ENCODE assay signal across 11 cellular contexts in the genomic region with DNA sequence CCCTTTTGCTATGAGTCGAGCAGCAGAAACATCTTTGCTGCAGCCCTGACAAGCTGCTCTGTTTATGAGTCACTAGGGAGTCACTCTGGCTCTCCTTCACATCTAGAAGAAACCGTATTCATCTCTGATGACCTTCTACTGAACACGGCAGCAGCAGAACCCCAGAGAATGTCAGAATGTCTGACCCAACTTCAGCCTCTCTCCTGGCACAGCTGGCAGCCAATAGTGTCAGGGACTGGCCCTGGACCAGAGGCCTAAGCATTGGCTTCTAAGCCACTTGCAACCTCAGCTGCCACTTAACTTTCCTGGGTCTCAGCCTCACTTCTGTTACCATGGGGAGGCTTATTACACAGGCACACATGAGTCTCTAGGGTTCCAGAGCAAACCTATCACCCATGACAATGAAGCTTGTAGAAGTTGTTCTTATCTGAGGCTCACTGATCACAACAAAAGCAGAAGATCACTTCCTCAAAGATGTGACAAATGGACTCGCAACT.
A peak's percentile ranks its signal among the peaks of the same experiment; 100 is the strongest.
DNase-seq lines count a peak whose midpoint lies in the region; ATAC-seq and TF ChIP-seq lines count a peak whose summit lies in the region.
"Had no signal": no experiment of that assay in that cellular context is flagged by ENCODE, and none has a peak within 500 bp of the region (broad histone marks: within the 10 kb centered on the region; RNA-seq: fewer than 3 reads in every experiment).

No MANE protein-coding gene starts in this region.

- H3K36me3 ChIP-seq in adipocyte (ENCODE audit: control insufficient read depth, insufficient read depth, low read length, severe bottlenecking), result no peaks in the 10 kb centered on the region
- H3K36me3 ChIP-seq in H7 (replicated peaks; ENCODE audit: control insufficient read depth, insufficient read depth, low read length), result no peaks in the 10 kb centered on the region
- H3K36me3 ChIP-seq: suprapubic skin had no signal

- H3K4me3 Mint-ChIP-seq in memory B cell (no peak overlapping the region), nephron progenitor cell (no peak overlapping the region)
- H3K4me3 Mint-ChIP-seq: endodermal cell had no signal

- DNase-seq in GM04503 (ENCODE audit: low read depth), result peak; percentile 53
- DNase-seq in adipocyte (ENCODE audit: low read depth), result peak; percentile 60
- peak; percentile 47 to 49 for DNase-seq in memory B cell (ENCODE audit: low spot score in 2 of 2)
- DNase-seq in H7, result no peak
- no peak for DNase-seq in nephron progenitor cell
- no peak for DNase-seq in G401 (ENCODE audit: low spot score)
- no peak for DNase-seq in NCI-H345 (lab: John Stamatoyannopoulos, UW)
- DNase-seq: endodermal cell had no signal

- H3K27me3 Mint-ChIP-seq in memory B cell, result peaks cover 4% of the 10 kb centered on the region
- H3K27me3 Mint-ChIP-seq in nephron progenitor cell (ENCODE audit: low read depth, poor library complexity), result peaks cover 15% of the 10 kb centered on the region

- in situ Hi-C loops in G401 (cut with HindIII; ENCODE audit: low sequenced_read_pairs), result no loop called here

- H3K9me3 Mint-ChIP-seq in memory B cell, result peaks cover 4% of the 10 kb centered on the region
- H3K9me3 Mint-ChIP-seq in nephron progenitor cell, result no peaks in the 10 kb centered on the region
- H3K9me3 Mint-ChIP-seq: endodermal cell had no signal

- TF ChIP-seq CTCF in nephron progenitor cell (IDR thresholded peaks at IDR 0.05), result no peak

- H3K4me1 ChIP-seq in adipocyte (ENCODE audit: control insufficient read depth, insufficient read depth, low read length), result peaks cover 12% of the 10 kb centered on the region

- H3K27ac Mint-ChIP-seq in memory B cell (peak overlapping the region; percentile 38), nephron progenitor cell (no peak overlapping the region)

- peaks cover 3% of the 10 kb centered on the region for H3K27me3 ChIP-seq in adipocyte (replicated peaks; ENCODE audit: control insufficient read depth, insufficient read depth, low read length)
- no peaks in the 10 kb centered on the region; the same call in 1 of the 2 replicates for H3K27me3 ChIP-seq in H7 (ENCODE audit: control insufficient read depth, insufficient read depth, low read length)
- H3K27me3 ChIP-seq: suprapubic skin had no signal

- ATAC-seq in HG03108 (IDR thresholded peaks at IDR 0.05; ENCODE audit: unreplicated experiment) (peak; percentile 46), memory B cell (ENCODE audit: low read depth) (peak; percentile 90)

- H3K4me3 ChIP-seq in adipocyte (ENCODE audit: low read length) (no peak overlapping the region), H7 (ENCODE audit: insufficient read depth, low read depth, low read length) (no peak overlapping the region)
- H3K4me3 ChIP-seq: skin epidermis, suprapubic skin had no signal

- H3K4me1 Mint-ChIP-seq in memory B cell (peaks cover 31% of the 10 kb centered on the region), nephron progenitor cell (peaks cover 4% of the 10 kb centered on the region)

- no peak overlapping the region for H3K9ac ChIP-seq in adipocyte (ENCODE audit: low read length)

- peaks cover 3% of the 10 kb centered on the region for H3K36me3 Mint-ChIP-seq in memory B cell
- no peaks in the 10 kb centered on the region for H3K36me3 Mint-ChIP-seq in nephron progenitor cell (ENCODE audit: low read depth)

- no peaks in the 10 kb centered on the region for H3K9me3 ChIP-seq in adipocyte (ENCODE audit: control insufficient read depth, low read length)
- H3K9me3 ChIP-seq: suprapubic skin had no signal

Comparison
In these comparisons a context has a peak if more than half of its experiments do, and no peak if none do; other contexts are left out.
1. DNase-seq: peak in GM04503 (single experiment), adipocyte (single experiment) and memory B cell (2 of 2); none in H7 (single experiment), nephron progenitor cell (single experiment), G401 (single experiment) and NCI-H345 (single experiment).